ENCODE assay signal across 10 cellular contexts in the genomic region with DNA sequence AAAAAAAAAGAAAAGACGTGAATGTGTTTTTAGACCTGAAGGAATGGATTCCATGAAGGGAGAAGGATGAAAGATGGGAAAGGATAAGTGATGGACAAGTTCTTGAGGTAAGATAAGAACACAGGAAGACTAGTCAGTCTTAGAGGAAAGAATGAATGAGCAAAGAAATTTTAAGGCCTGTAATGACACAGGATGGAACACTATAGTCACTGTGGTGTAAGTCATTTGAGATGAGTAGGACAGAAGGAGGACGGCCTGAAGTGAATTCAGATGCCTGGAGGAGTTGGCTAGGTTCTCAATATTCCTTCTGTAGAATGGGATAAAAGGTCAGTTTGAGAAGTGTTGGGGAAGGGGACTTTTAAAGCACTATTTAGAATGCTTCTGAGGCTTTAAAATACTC. TPM values are rescaled to one million over a fixed set of nuclear protein-coding genes. Genes with fewer than 3 reads are reported as not detected.
A peak's percentile ranks its signal among the peaks of the same experiment; 100 is the strongest.
DNase-seq lines count a peak whose midpoint lies in the region; ATAC-seq, FAIRE-seq and TF ChIP-seq lines count a peak whose summit lies in the region.
"Had no signal": no experiment of that assay in that cellular context is flagged by ENCODE, and none has a peak within 500 bp of the region (broad histone marks: within the 10 kb centered on the region; RNA-seq: fewer than 3 reads in every experiment).

No MANE protein-coding gene starts in this region.

- peaks cover 57% of the 10 kb centered on the region for H4K20me1 ChIP-seq in K562 (replicated peaks; ENCODE audit: control insufficient read depth, insufficient read depth, low read length)

- H3K27ac ChIP-seq in K562 (ENCODE audit: extremely low read depth, low read depth, low read length): no peak overlapping the region
- no peak overlapping the region for H3K27ac ChIP-seq in mesendoderm (ENCODE audit: low read depth, low read length)
- H3K27ac ChIP-seq in small intestine (ENCODE audit: low read depth in 1 of 2, low read length in 1 of 2): no peak overlapping the region

- WGBS in K562 (ENCODE audit: insufficient coverage, low coverage, missing lambda C conversion rate): 13% methylated on average over 1 of the region's 2 CpGs
- WGBS in mesendoderm (ENCODE audit: extremely low coverage, insufficient coverage, low lambda C conversion rate): 100% methylated on average over 1 of the region's 2 CpGs
- WGBS in small intestine, 3 donors: 78 to 84% (median 79%) methylated on average over 2 of the region's 2 CpGs

- H3K4me2 ChIP-seq in K562 (ENCODE audit: insufficient read depth, low read length) (peak overlapping the region; percentile 99), mesendoderm (ENCODE audit: low read length) (peak overlapping the region; percentile 64)

- peaks cover 4% of the 10 kb centered on the region for H3K79me1 ChIP-seq in mesendoderm (ENCODE audit: low read length)

- CTCF ChIA-PET in K562 (lab: Yijun Ruan, JAX; ENCODE audit: low intra/inter-chr PET ratio): no interaction called here

- no peak overlapping the region for H3K56ac ChIP-seq in mesendoderm (ENCODE audit: low read length)

- H3K9ac ChIP-seq in K562 (ENCODE audit: insufficient read depth in 1 of 2, low read depth in 2 of 2, low read length in 2 of 2) (peak overlapping the region in 1 of 2 experiments; percentile 74; a peak in 2 of 4 replicates), mesendoderm (ENCODE audit: low read length) (peak overlapping the region; percentile 64)

- H2AFZ ChIP-seq in K562 (ENCODE audit: low read depth, low read length): no peak overlapping the region

- no TSS peak for BruUV-seq in K562 (replicated peaks; lab: Mats Ljungman, UMichigan)

- FAIRE-seq in K562 (lab: Jason Lieb, UNC) (no peak), small intestine (lab: Jason Lieb, UNC) (no peak)
- FAIRE-seq: islet of Langerhans had no signal

- H3K36me3 ChIP-seq in K562 (ENCODE audit: control insufficient read depth, insufficient read depth, low read length) (peaks cover 63% of the 10 kb centered on the region), mesendoderm (ENCODE audit: control insufficient read depth, insufficient read depth, low read length) (no peaks in the 10 kb centered on the region), small intestine (ENCODE audit: control insufficient read depth in 2 of 2, insufficient read depth in 2 of 2, low read length in 2 of 2) (peaks cover 0 to 2% of the 10 kb centered on the region in 2 donors)

- H3K18ac ChIP-seq in mesendoderm (ENCODE audit: low read length): no peak overlapping the region

- POLR2A ChIA-PET in K562 (lab: Yijun Ruan, JAX): interaction anchor here (0.7 to 1.2 kb wide), 2 partner anchors 28 to 125 kb away, joined by 3 read pairs; no protein-coding TSS in a partner anchor

- no peak overlapping the region for H2BK120ac ChIP-seq in mesendoderm (ENCODE audit: low read depth, low read length)

- H3K23ac ChIP-seq in mesendoderm (ENCODE audit: low read length): no peak overlapping the region

- TF ChIP-seq CTCF in GM10266 (IDR thresholded peaks at IDR 0.05; ENCODE audit: control insufficient read depth, insufficient read depth, low read depth, missing control alignments) (no peak), K562 (IDR thresholded peaks at IDR 0.05 in 2 of 3, conservative IDR thresholded peaks at IDR 0.05 in 1 of 3; ENCODE audit: insufficient read depth in 2 of 3, low read depth in 1 of 3, low read length in 3 of 3) (no peak)

- H3K4me1 ChIP-seq in K562 (replicated peaks in 1 of 2; ENCODE audit: control insufficient read depth in 2 of 2, insufficient read depth in 2 of 2, low read length in 2 of 2) (peaks cover 9 to 12% of the 10 kb centered on the region in 2 experiments; a peak in 4 of 5 replicates), mesendoderm (ENCODE audit: control insufficient read depth, low read depth, low read length) (peaks cover 1% of the 10 kb centered on the region), small intestine (ENCODE audit: control insufficient read depth in 2 of 2, insufficient read depth in 1 of 2, low read depth in 1 of 2, low read length in 1 of 2) (peaks cover 2 to 16% of the 10 kb centered on the region in 2 donors)

- no peaks in the 10 kb centered on the region for H3K9me3 ChIP-seq in K562 (replicated peaks; ENCODE audit: control insufficient read depth, insufficient read depth, low read depth, low read length)
- no peaks in the 10 kb centered on the region for H3K9me3 ChIP-seq in small intestine (ENCODE audit: control insufficient read depth, low read depth)

- ATAC-seq in K562: no peak

- H3K79me2 ChIP-seq in K562 (ENCODE audit: control insufficient read depth, insufficient read depth, low read length): peaks cover 95% of the 10 kb centered on the region
- H3K79me2 ChIP-seq in mesendoderm (ENCODE audit: control insufficient read depth, insufficient read depth, low read length): peaks cover 75% of the 10 kb centered on the region

- no peaks in the 10 kb centered on the region for H3K27me3 ChIP-seq in K562 (ENCODE audit: control insufficient read depth in 2 of 2, insufficient read depth in 2 of 2, low read length in 2 of 2)
- H3K27me3 ChIP-seq in mesendoderm (ENCODE audit: insufficient read depth, low read length, poor library complexity): no peaks in the 10 kb centered on the region
- no peaks in the 10 kb centered on the region for H3K27me3 ChIP-seq in small intestine (ENCODE audit: control insufficient read depth in 2 of 2, insufficient read depth in 2 of 2, low read length in 2 of 2)

- no peak overlapping the region for H2AK5ac ChIP-seq in mesendoderm (ENCODE audit: low read length)

- no peak overlapping the region for H4K8ac ChIP-seq in mesendoderm (ENCODE audit: low read depth, low read length)

- peak; percentile 8 for DNase-seq in GM10266 (ENCODE audit: extremely low spot score)
- DNase-seq in NCI-H526 treated with DMSO at 0.1 percent for 48 hours (lab: John Stamatoyannopoulos, UW): peak; percentile 37
- DNase-seq in K562 (ENCODE audit: extremely low read depth in 1 of 4, low spot score in 3 of 4): no peak
- no peak for DNase-seq in mesendoderm
- no peak for DNase-seq in COLO668 (lab: John Stamatoyannopoulos, UW; ENCODE audit: unreplicated experiment)
- DNase-seq in cerebellum (ENCODE audit: low spot score): no peak
- no peak for DNase-seq in DMS114 treated with DMSO at 0.1 percent for 48 hours (lab: John Stamatoyannopoulos, UW; ENCODE audit: unreplicated experiment)
- no peak for DNase-seq in small intestine
- DNase-seq: GDM1 had no signal

- no peak overlapping the region for H3K4ac ChIP-seq in mesendoderm (ENCODE audit: low read depth, low read length)

- no peak for TF ChIP-seq EP300 in K562 (IDR thresholded peaks at IDR 0.05; ENCODE audit: low read length)

- no peak overlapping the region for H4K5ac ChIP-seq in mesendoderm (ENCODE audit: low read length)

- no peak overlapping the region for H2BK15ac ChIP-seq in mesendoderm (replicated peaks; ENCODE audit: low read depth)

- no peak for TF ChIP-seq POLR2A in K562 (conservative IDR thresholded peaks at IDR 0.05)

- H3K9me1 ChIP-seq in K562 (ENCODE audit: control insufficient read depth, insufficient read depth, low read length): peaks cover 4% of the 10 kb centered on the region

- H3K4me3 ChIP-seq in K562: peak overlapping the region; percentile 84
- peak overlapping the region; percentile 34 for H3K4me3 ChIP-seq in mesendoderm (ENCODE audit: low read length)
- no peak overlapping the region for H3K4me3 ChIP-seq in small intestine (ENCODE audit: low read depth in 1 of 2, low read length in 2 of 2)

- in situ Hi-C loops in K562 (cut with MboI): no loop called here

- intact Hi-C loops in K562 (cut with micrococcal nuclease): no loop called here

- TF ChIP-seq RAD21 in K562 (CRISPR knock-in tag; conservative IDR thresholded peaks at IDR 0.05 in 1 of 2, IDR thresholded peaks at IDR 0.05 in 1 of 2): no peak

- no peak overlapping the region for H2BK5ac ChIP-seq in mesendoderm (ENCODE audit: low read length)

RNA-seq across cellular contexts. Expression of gene MSMO1, which starts 3.8 kb away (rescaled TPM):
- total RNA-seq in K562 (2011; cell fraction: chromatin; rRNA removed; ENCODE audit: low replicate concordance): 111 and 411 TPM in 2 replicates
- total RNA-seq in K562 (2011; cell fraction: nucleolus; rRNA removed): 106 and 148 TPM in 2 replicates
- 276 and 345 TPM in 2 replicates for total RNA-seq in K562 (2011; cell fraction: nucleoplasm; rRNA removed)
- total RNA-seq in K562 (2014; rRNA removed): 41.0 and 47.1 TPM in 2 replicates
- total RNA-seq in K562 (2014; rRNA removed; fragmentation: Illumina TruSeq; extraction: Trizol): 68.9 and 73.4 TPM in 2 replicates
- total RNA-seq in K562 (2015; rRNA removed; fragmentation: Illumina TruSeq; extraction: Trizol): 28.5 and 32.0 TPM in 2 replicates
- total RNA-seq in K562 (2021): 39.2 and 41.2 TPM in 2 replicates
- polyA plus RNA-seq in K562 (2011; rRNA removed): 172 and 179 TPM in 2 replicates
- 49.3 and 163 TPM in 2 replicates for polyA plus RNA-seq in K562 (2011; cell fraction: cytosol; rRNA removed)
- polyA plus RNA-seq in K562 (2011; cell fraction: nucleus; rRNA removed): 47.9 and 86.1 TPM in 2 replicates
- polyA plus RNA-seq in K562 (2012): 26.0 and 41.1 TPM in 2 replicates
- 54.6 and 63.5 TPM in 2 replicates for polyA plus RNA-seq in K562 (2014; fragmentation: Illumina TruSeq; extraction: Trizol)
- polyA plus RNA-seq in K562 (2014; fragmentation: Nextera tagmentation; extraction: Ambion mirVana): 10 to 100 TPM; 79.5 to 86.8 TPM
- polyA plus RNA-seq in K562 (2014; rRNA removed): 51.7 and 58.9 TPM in 2 replicates
- polyA minus RNA-seq in K562 (2011; rRNA and poly(A)+ RNA removed): 121 and 167 TPM in 2 replicates
- polyA minus RNA-seq in K562 (2011; cell fraction: cytosol; rRNA and poly(A)+ RNA removed): 55.9 and 66.0 TPM in 2 replicates
- 55.2 and 132 TPM in 2 replicates for polyA minus RNA-seq in K562 (2011; cell fraction: nucleus; rRNA and poly(A)+ RNA removed)
- polyA plus RNA-seq in mesendoderm (2013, experiment 1 of 2): 129 TPM
- polyA plus RNA-seq in mesendoderm (2013, experiment 2 of 2): 138 TPM
- 140 TPM for total RNA-seq in cerebellum
- polyA plus RNA-seq in small intestine: 10 to 100 TPM; 18.6 to 66.5 (median 35.6) TPM

RNA-seq across cellular contexts. Expression of gene CPE, which starts 47.5 kb away (rescaled TPM):
- not detected in 2 replicates for total RNA-seq in K562 (2011; cell fraction: chromatin; rRNA removed; ENCODE audit: low replicate concordance)
- not detected in 2 replicates for total RNA-seq in K562 (2011; cell fraction: nucleolus; rRNA removed)
- total RNA-seq in K562 (2011; cell fraction: nucleoplasm; rRNA removed): not detected in 2 replicates
- total RNA-seq in K562 (2014; rRNA removed) (not detected in 2 replicates), K562 (2014; rRNA removed; fragmentation: Illumina TruSeq; extraction: Trizol) (not detected in 2 replicates), K562 (2015; rRNA removed; fragmentation: Illumina TruSeq; extraction: Trizol) (not detected in 2 replicates), K562 (2021) (0.16 and 0.22 TPM in 2 replicates), cerebellum (380 TPM)
- polyA plus RNA-seq in K562 (2011; rRNA removed) (0.06 and 0.09 TPM in 2 replicates), K562 (2014; fragmentation: Illumina TruSeq; extraction: Trizol) (0.04 TPM in 1 of 2 replicates, not detected in the other), K562 (2014; fragmentation: Nextera tagmentation; extraction: Ambion mirVana) (under 1 TPM in 1 of 2 experiments, not detected in 1; 0.04 TPM), K562 (2014; rRNA removed) (0.11 TPM in 1 of 2 replicates, not detected in the other), small intestine (10 to 100 TPM in 1 of 3 donors, 1 to 10 TPM in 2; 1.1 to 44.5 (median 1.4) TPM)
- polyA plus RNA-seq in K562 (2011; cell fraction: cytosol; rRNA removed): 0.03 TPM in 1 of 2 replicates, not detected in the other
- polyA plus RNA-seq in K562 (2011; cell fraction: nucleus; rRNA removed): not detected in 2 replicates
- polyA plus RNA-seq in K562 (2012): 0.03 TPM in 1 of 2 replicates, not detected in the other
- 0.24 TPM in 1 of 2 replicates, not detected in the other for polyA minus RNA-seq in K562 (2011; rRNA and poly(A)+ RNA removed)
- 2.8 TPM in 1 of 2 replicates, not detected in the other for polyA minus RNA-seq in K562 (2011; cell fraction: cytosol; rRNA and poly(A)+ RNA removed)
- not detected in 2 replicates for polyA minus RNA-seq in K562 (2011; cell fraction: nucleus; rRNA and poly(A)+ RNA removed)
- 8.8 TPM for polyA plus RNA-seq in mesendoderm (2013, experiment 1 of 2)
- polyA plus RNA-seq in mesendoderm (2013, experiment 2 of 2): 8.6 TPM

Comparison
In these comparisons a context has a peak if more than half of its experiments do, and no peak if none do; other contexts are left out.
1. DNase-seq: peak in GM10266 (single experiment) and NCI-H526 treated with DMSO at 0.1 percent for 48 hours (single experiment); none in K562 (0 of 4), mesendoderm (single experiment), COLO668 (single experiment), cerebellum (single experiment), DMS114 treated with DMSO at 0.1 percent for 48 hours (single experiment) and small intestine (single experiment).
2. H3K4me3 ChIP-seq: peak in K562 (single experiment) and mesendoderm (single experiment); none in small intestine (0 of 2).
3. RNA of gene CPE, which starts 47.5 kb away (total RNA-seq): 380 TPM in cerebellum (single experiment); 0.16 to 0.22 TPM in K562; every median in the first group is over 100 times any median in the second.